Comparison of ENCODE assay signal across 1 cellular context in the genomic region with DNA sequence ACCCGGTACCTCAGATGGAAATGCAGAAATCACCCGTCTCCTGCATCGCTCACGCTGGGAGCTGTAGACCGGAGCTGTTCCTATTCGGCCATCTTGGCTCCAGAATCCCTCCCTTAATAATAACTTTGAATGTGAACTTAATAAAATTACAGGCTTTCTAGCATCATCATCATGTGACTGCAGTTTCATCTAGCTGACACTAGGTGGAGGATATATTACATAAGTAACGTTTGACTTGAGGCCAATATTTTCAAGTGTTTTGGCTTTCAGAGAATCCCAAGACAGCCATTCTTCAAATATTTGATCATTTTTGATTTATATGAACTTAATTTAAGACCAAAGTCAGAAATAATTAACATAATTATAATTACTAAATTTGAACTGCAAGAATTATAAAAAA.
TF ChIP-seq lines count a peak whose summit lies in the region.

No MANE protein-coding gene starts in this region.

TF ChIP-seq in GM23338, 12 proteins besides CTCF, POLR2A, EP300 and RAD21 (continued from another document):
- TF ChIP-seq EZH2phosphoT487 (IDR thresholded peaks at IDR 0.05; ENCODE audit: unreplicated experiment) (no peak), ZNF114 (CRISPR knock-in tag; IDR thresholded peaks at IDR 0.05) (no peak), POLR2AphosphoS5 (IDR thresholded peaks at IDR 0.05; ENCODE audit: low read depth) (no peak), ZNF331 (CRISPR knock-in tag; IDR thresholded peaks at IDR 0.05; ENCODE audit: low read depth) (no peak), NANOG (IDR thresholded peaks at IDR 0.05; ENCODE audit: borderline replicate concordance) (no peak), JUNB (IDR thresholded peaks at IDR 0.05; ENCODE audit: unreplicated experiment) (no peak), CREB1 (CRISPR knock-in tag; IDR thresholded peaks at IDR 0.05; ENCODE audit: low read depth) (no peak)
- TF ChIP-seq, protein P1, sequence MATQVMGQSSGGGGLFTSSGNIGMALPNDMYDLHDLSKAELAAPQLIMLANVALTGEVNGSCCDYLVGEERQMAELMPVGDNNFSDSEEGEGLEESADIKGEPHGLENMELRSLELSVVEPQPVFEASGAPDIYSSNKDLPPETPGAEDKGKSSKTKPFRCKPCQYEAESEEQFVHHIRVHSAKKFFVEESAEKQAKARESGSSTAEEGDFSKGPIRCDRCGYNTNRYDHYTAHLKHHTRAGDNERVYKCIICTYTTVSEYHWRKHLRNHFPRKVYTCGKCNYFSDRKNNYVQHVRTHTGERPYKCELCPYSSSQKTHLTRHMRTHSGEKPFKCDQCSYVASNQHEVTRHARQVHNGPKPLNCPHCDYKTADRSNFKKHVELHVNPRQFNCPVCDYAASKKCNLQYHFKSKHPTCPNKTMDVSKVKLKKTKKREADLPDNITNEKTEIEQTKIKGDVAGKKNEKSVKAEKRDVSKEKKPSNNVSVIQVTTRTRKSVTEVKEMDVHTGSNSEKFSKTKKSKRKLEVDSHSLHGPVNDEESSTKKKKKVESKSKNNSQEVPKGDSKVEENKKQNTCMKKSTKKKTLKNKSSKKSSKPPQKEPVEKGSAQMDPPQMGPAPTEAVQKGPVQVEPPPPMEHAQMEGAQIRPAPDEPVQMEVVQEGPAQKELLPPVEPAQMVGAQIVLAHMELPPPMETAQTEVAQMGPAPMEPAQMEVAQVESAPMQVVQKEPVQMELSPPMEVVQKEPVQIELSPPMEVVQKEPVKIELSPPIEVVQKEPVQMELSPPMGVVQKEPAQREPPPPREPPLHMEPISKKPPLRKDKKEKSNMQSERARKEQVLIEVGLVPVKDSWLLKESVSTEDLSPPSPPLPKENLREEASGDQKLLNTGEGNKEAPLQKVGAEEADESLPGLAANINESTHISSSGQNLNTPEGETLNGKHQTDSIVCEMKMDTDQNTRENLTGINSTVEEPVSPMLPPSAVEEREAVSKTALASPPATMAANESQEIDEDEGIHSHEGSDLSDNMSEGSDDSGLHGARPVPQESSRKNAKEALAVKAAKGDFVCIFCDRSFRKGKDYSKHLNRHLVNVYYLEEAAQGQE (IDR thresholded peaks at IDR 0.05; ENCODE audit: unreplicated experiment) = no peak
- TF ChIP-seq, protein P2, sequence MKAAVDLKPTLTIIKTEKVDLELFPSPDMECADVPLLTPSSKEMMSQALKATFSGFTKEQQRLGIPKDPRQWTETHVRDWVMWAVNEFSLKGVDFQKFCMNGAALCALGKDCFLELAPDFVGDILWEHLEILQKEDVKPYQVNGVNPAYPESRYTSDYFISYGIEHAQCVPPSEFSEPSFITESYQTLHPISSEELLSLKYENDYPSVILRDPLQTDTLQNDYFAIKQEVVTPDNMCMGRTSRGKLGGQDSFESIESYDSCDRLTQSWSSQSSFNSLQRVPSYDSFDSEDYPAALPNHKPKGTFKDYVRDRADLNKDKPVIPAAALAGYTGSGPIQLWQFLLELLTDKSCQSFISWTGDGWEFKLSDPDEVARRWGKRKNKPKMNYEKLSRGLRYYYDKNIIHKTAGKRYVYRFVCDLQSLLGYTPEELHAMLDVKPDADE (IDR thresholded peaks at IDR 0.05) = no peak
TF ChIP-seq in GM23338: peak in this region for 0.
